In the genomic region with DNA sequence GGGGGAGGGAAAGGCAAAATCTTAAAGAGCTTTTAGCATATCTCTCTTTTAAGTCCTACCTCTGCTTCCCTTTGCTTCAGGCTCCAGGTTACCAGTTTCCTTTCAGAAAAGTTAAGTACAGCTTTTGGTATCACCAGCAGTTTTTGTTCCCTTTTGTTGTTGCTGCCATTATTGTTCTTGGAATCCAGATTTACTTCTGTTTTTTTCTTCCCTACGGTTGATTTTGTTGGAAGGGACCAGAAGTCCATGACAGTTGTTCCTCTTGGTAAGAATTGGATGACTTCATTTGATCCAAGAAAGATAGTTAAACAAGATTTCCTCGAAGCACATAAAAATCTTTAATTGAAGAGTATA, we compare ENCODE assay signal across 14 cellular contexts.
A peak's percentile ranks its signal among the peaks of the same experiment; 100 is the strongest.
DNase-seq lines count a peak whose midpoint lies in the region; TF ChIP-seq lines count a peak whose summit lies in the region.
"Had no signal": no experiment of that assay in that cellular context is flagged by ENCODE, and none has a peak within 500 bp of the region (broad histone marks: within the 10 kb centered on the region; RNA-seq: fewer than 3 reads in every experiment).

No MANE protein-coding gene starts in this region.

- no peak for TF ChIP-seq POLR2A in ovary (IDR thresholded peaks at IDR 0.05)

- no peaks in the 10 kb centered on the region for H3K36me3 ChIP-seq in cardiac muscle cell
- peaks cover 12% of the 10 kb centered on the region for H3K36me3 ChIP-seq in effector memory CD4-positive, alpha-beta T cell (ENCODE audit: control insufficient read depth, insufficient read depth, low read length)
- H3K36me3 ChIP-seq in ovary, result no peaks in the 10 kb centered on the region
- H3K36me3 ChIP-seq: vagina had no signal

- no peak for TF ChIP-seq CTCF in cardiac muscle cell (IDR thresholded peaks at IDR 0.05; ENCODE audit: low read depth, low read length)
- TF ChIP-seq CTCF in ovary (IDR thresholded peaks at IDR 0.05), result no peak

- H3K27me3 ChIP-seq in cardiac muscle cell (no peaks in the 10 kb centered on the region), ovary (no peaks in the 10 kb centered on the region)
- no peaks in the 10 kb centered on the region for H3K27me3 ChIP-seq in effector memory CD4-positive, alpha-beta T cell (replicated peaks; ENCODE audit: control insufficient read depth, insufficient read depth, low read length, poor library complexity, severe bottlenecking)
- H3K27me3 ChIP-seq: vagina had no signal

- H3K27ac ChIP-seq in cardiac muscle cell, result peak overlapping the region; percentile 17
- peak overlapping the region; percentile 19 for H3K27ac ChIP-seq in effector memory CD4-positive, alpha-beta T cell (ENCODE audit: insufficient read depth, low read length, poor library complexity, severe bottlenecking)
- H3K27ac ChIP-seq in substantia nigra (ENCODE audit: low read depth, low read length, poor library complexity, severe bottlenecking), result peak overlapping the region; percentile 35
- no peak overlapping the region for H3K27ac ChIP-seq in ovary
- H3K27ac ChIP-seq: vagina had no signal

- H3K4me3 ChIP-seq in cardiac muscle cell (no peak overlapping the region), ovary (no peak overlapping the region)
- no peak overlapping the region for H3K4me3 ChIP-seq in effector memory CD4-positive, alpha-beta T cell (ENCODE audit: insufficient read depth, low read depth, low read length, poor library complexity, severe bottlenecking)
- H3K4me3 ChIP-seq: vagina had no signal

- no peaks in the 10 kb centered on the region for H3K4me1 ChIP-seq in cardiac muscle cell (ENCODE audit: low read depth)
- peaks cover 13% of the 10 kb centered on the region for H3K4me1 ChIP-seq in effector memory CD4-positive, alpha-beta T cell (ENCODE audit: control insufficient read depth, insufficient read depth, low read length, poor library complexity, severe bottlenecking)
- peaks cover 2% of the 10 kb centered on the region for H3K4me1 ChIP-seq in ovary (ENCODE audit: insufficient read depth)

- H3K9me3 ChIP-seq in cardiac muscle cell (ENCODE audit: low read depth) (no peaks in the 10 kb centered on the region), ovary (no peaks in the 10 kb centered on the region)
- H3K9me3 ChIP-seq in effector memory CD4-positive, alpha-beta T cell (ENCODE audit: control insufficient read depth, low read length), result no peaks in the 10 kb centered on the region
- H3K9me3 ChIP-seq: vagina had no signal

- intact Hi-C loops in cardiac septum (cut with DNase I) (no loop called here), ovary (cut with DNase I) (no loop called here)

- TF ChIP-seq EP300 in ovary (IDR thresholded peaks at IDR 0.05), result no peak

- no peak for DNase-seq in cardiac muscle cell (ENCODE audit: low read depth in 1 of 2, low spot score in 1 of 2)
- no peak for DNase-seq in cardiac septum (ENCODE audit: low spot score)
- peak; percentile 23 for DNase-seq in NOMO-1 treated with dmso at 0.1 percent for 144 hours (lab: John Stamatoyannopoulos, UW; ENCODE audit: unreplicated experiment)
- DNase-seq in effector memory CD4-positive, alpha-beta T cell, result no peak
- DNase-seq in substantia nigra (lab: John Stamatoyannopoulos, UW), result no peak
- DNase-seq in ovary, result no peak
- no peak for DNase-seq in cerebellar nuclear complex (lab: John Stamatoyannopoulos, UW)
- DNase-seq in dedifferentiated amniotic fluid mesenchymal stem cell (ENCODE audit: extremely low spot score), result no peak
- DNase-seq: AML-193; NCI-H1105 treated with DMSO at 0.1 percent for 48 hours; nucleus accumbens; SHP77; stimulated activated naive CD8-positive, alpha-beta T cell treated with anti-CD3 and anti-CD28 coated beads, Interleukin-15, Interleukin-2, amounts not matched to agents 100 U/mL and 50 U/mL, for 24 hours had no signal

- WGBS in ovary, 3 donors, result 82 to 89% (median 86%) methylated on average over 2 of the region's 2 CpGs

Comparison
In these comparisons a context has a peak if more than half of its experiments do, and no peak if none do; other contexts are left out.
1. H3K27ac ChIP-seq: peak in cardiac muscle cell (single experiment), effector memory CD4-positive, alpha-beta T cell (single experiment) and substantia nigra (single experiment); none in ovary (0 of 2).